ENCODE assay signal across 10 cellular contexts in genomic region chr20:58895796-58896180, GRCh38. TPM values are rescaled to one million over a fixed set of nuclear protein-coding genes. Genes with fewer than 3 reads are reported as not detected.
DNase-seq lines count a peak whose midpoint lies in the region; ATAC-seq and TF ChIP-seq lines count a peak whose summit lies in the region.
"Had no signal": no experiment of that assay in that cellular context is flagged by ENCODE, and none has a peak within 500 bp of the region (broad histone marks: within the 10 kb centered on the region; RNA-seq: fewer than 3 reads in every experiment).

No MANE protein-coding gene starts in this region.

- ATAC-seq in WTC11 (no peak; the same call in 1 of the 2 replicates), left lobe of liver (no peak)

- POLR2A ChIA-PET in WTC11 (lab: Charles Lee), result no interaction called here

- H3K27me3 ChIP-seq in skeletal muscle tissue (ENCODE audit: control insufficient read depth in 3 of 3, insufficient read depth in 3 of 3, low read length in 3 of 3), result no peaks in the 10 kb centered on the region

- CTCF ChIA-PET in WTC11 (lab: Charles Lee), result no interaction called here

- no peak for DNase-seq in T-helper 1 cell
- DNase-seq in WTC11 (ENCODE audit: low spot score), result no peak
- DNase-seq in glutamatergic neuron, result no peak
- no peak for DNase-seq in DMS79 treated with DMSO at 0.1 percent for 48 hours (lab: John Stamatoyannopoulos, UW)
- no peak for DNase-seq in left lobe of liver (ENCODE audit: low spot score)
- DNase-seq in T1000 (lab: John Stamatoyannopoulos, UW), result no peak
- DNase-seq: activated CD4-positive, alpha-beta T cell treated with anti-CD3 and anti-CD28 coated beads, Interleukin-2, amount 50 U/mL, for 4 hours; effector CD8-positive, alpha-beta T cell had no signal

- H3K36me3 ChIP-seq in skeletal muscle tissue (ENCODE audit: control insufficient read depth in 3 of 3, insufficient read depth in 3 of 3, low read length in 3 of 3), result peaks cover 3 to 8% (median 5%) of the 10 kb centered on the region in 3 donors

- H3K27me3 Mint-ChIP-seq in T-helper 1 cell treated with Interleukin-12 subunit alpha and Interleukin-12 subunit beta and Interleukin-4 antibody, amounts not matched to agents 30 μg/mL and 1 μg/mL, for 36 hours (ENCODE audit: low read depth), result no peaks in the 10 kb centered on the region
- no peaks in the 10 kb centered on the region for H3K27me3 Mint-ChIP-seq in WTC11 (ENCODE audit: low read depth)
- H3K27me3 Mint-ChIP-seq in glutamatergic neuron (ENCODE audit: unreplicated experiment), result peaks cover 23% of the 10 kb centered on the region

- no peaks in the 10 kb centered on the region for H3K9me3 Mint-ChIP-seq in T-helper 1 cell treated with Interleukin-12 subunit alpha and Interleukin-12 subunit beta and Interleukin-4 antibody, amounts not matched to agents 30 μg/mL and 1 μg/mL, for 36 hours
- H3K9me3 Mint-ChIP-seq in WTC11 (no peaks in the 10 kb centered on the region), glutamatergic neuron (ENCODE audit: unreplicated experiment) (peaks cover 24% of the 10 kb centered on the region)

- H3K27ac ChIP-seq in skeletal muscle tissue (ENCODE audit: low read depth, low read length), result peak overlapping the region; percentile 51

- peaks cover 34% of the 10 kb centered on the region for H3K36me3 Mint-ChIP-seq in T-helper 1 cell treated with Interleukin-12 subunit alpha and Interleukin-12 subunit beta and Interleukin-4 antibody, amounts not matched to agents 30 μg/mL and 1 μg/mL, for 36 hours (ENCODE audit: low read depth)
- H3K36me3 Mint-ChIP-seq in WTC11, result peaks cover 27% of the 10 kb centered on the region
- H3K36me3 Mint-ChIP-seq in glutamatergic neuron (ENCODE audit: unreplicated experiment), result no peaks in the 10 kb centered on the region

- H3K4me3 ChIP-seq in skeletal muscle tissue (ENCODE audit: low read length in 3 of 3), result peak overlapping the region in 2 of 3 donors; percentile 11 to 41

- H3K4me3 Mint-ChIP-seq in T-helper 1 cell treated with Interleukin-12 subunit alpha and Interleukin-12 subunit beta and Interleukin-4 antibody, amounts not matched to agents 30 μg/mL and 1 μg/mL, for 36 hours, result no peak overlapping the region
- peak overlapping the region; percentile 94 for H3K4me3 Mint-ChIP-seq in WTC11
- peak overlapping the region; percentile 92 for H3K4me3 Mint-ChIP-seq in glutamatergic neuron (ENCODE audit: unreplicated experiment)

- no peaks in the 10 kb centered on the region for H3K9me3 ChIP-seq in skeletal muscle tissue (ENCODE audit: control insufficient read depth in 3 of 3, low read length in 3 of 3)

- peaks cover 57 to 68% (median 62%) of the 10 kb centered on the region in 3 donors for H3K4me1 ChIP-seq in skeletal muscle tissue (ENCODE audit: control insufficient read depth in 3 of 3, insufficient read depth in 3 of 3, low read length in 3 of 3)

- peak overlapping the region; percentile 0 to 43 (median 17) for H3K9ac ChIP-seq in skeletal muscle tissue (ENCODE audit: low read depth in 1 of 3, low read length in 3 of 3)

- H3K27ac Mint-ChIP-seq in T-helper 1 cell treated with Interleukin-12 subunit alpha and Interleukin-12 subunit beta and Interleukin-4 antibody, amounts not matched to agents 30 μg/mL and 1 μg/mL, for 36 hours, result peak overlapping the region; percentile 2
- H3K27ac Mint-ChIP-seq in WTC11 (peak overlapping the region; percentile 86), glutamatergic neuron (ENCODE audit: unreplicated experiment) (peak overlapping the region; percentile 95)

- H3K4me1 Mint-ChIP-seq in T-helper 1 cell treated with Interleukin-12 subunit alpha and Interleukin-12 subunit beta and Interleukin-4 antibody, amounts not matched to agents 30 μg/mL and 1 μg/mL, for 36 hours (ENCODE audit: low read depth), result peaks cover 50% of the 10 kb centered on the region
- peaks cover 79% of the 10 kb centered on the region for H3K4me1 Mint-ChIP-seq in WTC11
- H3K4me1 Mint-ChIP-seq in glutamatergic neuron (ENCODE audit: low read depth, unreplicated experiment), result peaks cover 66% of the 10 kb centered on the region

- no peak for TF ChIP-seq CTCF in WTC11 (IDR thresholded peaks at IDR 0.05)
- no peak for TF ChIP-seq CTCF in glutamatergic neuron (IDR thresholded peaks at IDR 0.05; ENCODE audit: partially characterized antibody, unreplicated experiment)

TF ChIP-seq in WTC11, 78 proteins besides CTCF, POLR2A, EP300 and RAD21:
- TF ChIP-seq ARID4B (CRISPR knock-in tag; IDR thresholded peaks at IDR 0.05; ENCODE audit: borderline replicate concordance) (0 out of 2 replicates have a peak, but pooled peaks have one; percentile 7), HMGA2 (CRISPR knock-in tag; IDR thresholded peaks at IDR 0.05) (no peak)

RNA-seq across cellular contexts. Expression of gene GNAS, which starts 43.3 kb away (rescaled TPM):
- total RNA-seq in WTC11 (2021) (868 to 954 TPM (median 912 TPM) in 3 replicates), glutamatergic neuron (ENCODE audit: unreplicated experiment) (1,989 TPM), skeletal muscle tissue (820 TPM), left lobe of liver (305 TPM)

RNA-seq across cellular contexts. Expression of gene GNAS-AS1, which starts 45.1 kb away (rescaled TPM):
- total RNA-seq in WTC11 (2021), result 12.2 to 13.4 TPM (median 12.8 TPM) in 3 replicates
- 11.7 TPM for total RNA-seq in glutamatergic neuron (ENCODE audit: unreplicated experiment)
- total RNA-seq in skeletal muscle tissue, result 1.0 TPM
- 0.35 TPM for total RNA-seq in left lobe of liver

Comparison
In these comparisons a context has a peak if more than half of its experiments do, and no peak if none do; other contexts are left out.
1. H3K27ac Mint-ChIP-seq: peak in every context shown above with its lines; median percentile 95 in glutamatergic neuron; 86 in WTC11; 2 in T-helper 1 cell treated with Interleukin-12 subunit alpha and Interleukin-12 subunit beta and Interleukin-4 antibody, amounts not matched to agents 30 μg/mL and 1 μg/mL, for 36 hours.